In the genomic region with DNA sequence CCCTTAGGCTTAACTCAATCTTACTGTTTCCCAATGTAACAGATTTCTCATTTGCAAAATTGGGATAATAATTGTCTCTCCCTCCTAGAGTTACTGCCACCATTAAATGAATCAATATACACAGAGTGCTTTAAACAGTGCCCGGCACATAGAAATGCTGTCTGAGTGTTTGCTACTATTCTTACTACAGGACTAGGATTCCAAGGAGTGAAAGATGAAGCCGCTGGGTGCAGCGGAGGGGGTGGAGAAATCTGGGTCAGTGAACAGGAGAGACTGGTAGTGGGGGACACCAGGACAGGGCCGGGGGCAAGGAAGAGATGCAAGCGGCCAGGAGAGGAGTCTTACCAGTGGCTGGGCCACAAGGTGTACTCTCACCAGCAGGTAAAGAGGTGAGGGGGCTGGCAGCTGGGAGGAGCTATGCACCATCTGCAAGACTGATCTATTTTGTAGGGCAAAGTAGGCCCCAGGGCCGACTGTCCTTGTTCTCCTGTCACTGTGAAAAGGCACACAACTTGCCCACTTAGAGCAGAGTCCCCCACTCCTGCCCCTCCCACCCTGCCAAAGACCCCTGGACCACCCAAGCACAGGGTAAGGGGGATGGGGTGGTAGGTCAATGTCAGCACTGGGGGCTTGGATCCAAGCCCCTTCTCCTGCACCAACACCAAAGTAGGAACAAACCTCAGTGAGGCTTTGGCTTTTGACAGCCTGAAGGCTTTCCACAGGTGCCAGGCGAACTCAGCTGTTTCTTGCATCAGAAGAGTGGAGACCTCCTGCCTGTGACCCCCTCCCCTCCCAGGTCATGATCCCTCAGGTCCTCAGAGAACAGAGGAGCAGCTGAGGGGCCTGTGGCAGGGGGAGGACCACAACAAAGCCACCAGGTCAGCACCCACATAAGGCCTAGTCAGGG, we compare ENCODE assay signal across 11 cellular contexts. TPM values are rescaled to one million over a fixed set of nuclear protein-coding genes. Genes with fewer than 3 reads are reported as not detected.
"Had no signal": no experiment of that assay in that cellular context is flagged by ENCODE, and none has a peak within 500 bp of the region (broad histone marks: within the 10 kb centered on the region; RNA-seq: fewer than 3 reads in every experiment).

No MANE protein-coding gene starts in this region.

- H3K4me1 ChIP-seq: left ventricle myocardium inferior, thyroid gland had no signal

- H3K4me1 Mint-ChIP-seq: activated naive CD4-positive, alpha-beta T cell treated with anti-CD3 and anti-CD28 coated beads, Interleukin-2, amount 50 U/mL, for 24 hours; activated T-helper 17 cell treated with anti-CD3 and anti-CD28 coated beads, Interleukin-2, amount 50 U/mL, for 72 hours; stimulated activated naive B cell treated with anti-CD40 and anti-IgM and Interleukin-4, amounts not matched to agents 10 μg/mL and 1 μg/mL and 100 μg/mL, for 72 hours had no signal

- H3K4me2 ChIP-seq: hepatocyte had no signal

- H3K4me3 Mint-ChIP-seq: activated naive CD4-positive, alpha-beta T cell treated with anti-CD3 and anti-CD28 coated beads, Interleukin-2, amount 50 U/mL, for 24 hours; activated T-helper 17 cell treated with anti-CD3 and anti-CD28 coated beads, Interleukin-2, amount 50 U/mL, for 72 hours; natural killer cell; stimulated activated naive B cell treated with anti-CD40 and anti-IgM and Interleukin-4, amounts not matched to agents 10 μg/mL and 1 μg/mL and 100 μg/mL, for 72 hours had no signal

- H3K27me3 Mint-ChIP-seq: activated naive CD4-positive, alpha-beta T cell treated with anti-CD3 and anti-CD28 coated beads, Interleukin-2, amount 50 U/mL, for 24 hours; activated T-helper 17 cell treated with anti-CD3 and anti-CD28 coated beads, Interleukin-2, amount 50 U/mL, for 72 hours had no signal

- H3K36me3 ChIP-seq: adrenal gland, left ventricle myocardium inferior, thyroid gland, vagina had no signal

- H3K36me3 Mint-ChIP-seq: activated naive CD4-positive, alpha-beta T cell treated with anti-CD3 and anti-CD28 coated beads, Interleukin-2, amount 50 U/mL, for 24 hours; natural killer cell; stimulated activated naive B cell treated with anti-CD40 and anti-IgM and Interleukin-4, amounts not matched to agents 10 μg/mL and 1 μg/mL and 100 μg/mL, for 72 hours had no signal

- H3K4me3 ChIP-seq: adrenal gland, hepatocyte, left ventricle myocardium inferior, mucosa of descending colon, thyroid gland, vagina had no signal

- H3K27ac Mint-ChIP-seq: activated naive CD4-positive, alpha-beta T cell treated with anti-CD3 and anti-CD28 coated beads, Interleukin-2, amount 50 U/mL, for 24 hours; activated T-helper 17 cell treated with anti-CD3 and anti-CD28 coated beads, Interleukin-2, amount 50 U/mL, for 72 hours; natural killer cell; stimulated activated naive B cell treated with anti-CD40 and anti-IgM and Interleukin-4, amounts not matched to agents 10 μg/mL and 1 μg/mL and 100 μg/mL, for 72 hours had no signal

- DNase-seq: adrenal gland; left ventricle myocardium inferior; mucosa of descending colon; natural killer cell; stimulated activated naive B cell treated with anti-CD40 and anti-IgM and Interleukin-4, amounts not matched to agents 10 μg/mL and 1 μg/mL and 100 μg/mL, for 72 hours; thyroid gland had no signal

- H3K27ac ChIP-seq: adrenal gland, hepatocyte, left ventricle myocardium inferior, thyroid gland, vagina had no signal

- H3K9me3 ChIP-seq: adrenal gland, left ventricle myocardium inferior, mucosa of descending colon, thyroid gland, vagina had no signal

- H2AFZ ChIP-seq: hepatocyte had no signal

- H3K79me2 ChIP-seq: hepatocyte had no signal

- H3K9me3 Mint-ChIP-seq: activated naive CD4-positive, alpha-beta T cell treated with anti-CD3 and anti-CD28 coated beads, Interleukin-2, amount 50 U/mL, for 24 hours; activated T-helper 17 cell treated with anti-CD3 and anti-CD28 coated beads, Interleukin-2, amount 50 U/mL, for 72 hours; natural killer cell; stimulated activated naive B cell treated with anti-CD40 and anti-IgM and Interleukin-4, amounts not matched to agents 10 μg/mL and 1 μg/mL and 100 μg/mL, for 72 hours had no signal

- H3K27me3 ChIP-seq: adrenal gland, hepatocyte, thyroid gland, vagina had no signal

RNA-seq across cellular contexts. Expression of gene PRRT4, which starts 18.7 kb away (rescaled TPM):
- total RNA-seq: T-helper 1 cell treated with Interleukin-12 subunit alpha and Interleukin-12 subunit beta and Interleukin-4 antibody, amounts not matched to agents 30 ng/mL and 1 ng/mL, for 36 hours had no signal
